In the genomic region with DNA sequence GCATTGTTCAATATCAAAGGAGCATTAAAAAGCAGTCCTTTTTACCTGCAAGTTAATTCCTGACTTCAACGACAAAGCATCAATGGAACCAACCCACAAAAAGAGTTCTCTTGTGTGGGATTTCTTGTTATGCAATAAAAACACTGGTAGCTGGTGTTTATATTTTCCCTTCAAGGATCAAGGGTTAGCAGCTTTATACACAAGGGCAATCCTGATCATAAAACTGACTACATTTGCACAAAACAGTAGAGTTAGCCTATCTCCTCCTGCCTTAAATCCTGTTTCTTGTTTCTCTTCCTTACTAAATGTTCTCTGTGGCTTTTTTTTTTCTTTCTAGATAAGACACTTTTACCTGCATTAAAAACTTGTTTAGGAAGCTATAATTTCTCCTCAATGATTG, we compare ENCODE assay signal across 29 cellular contexts.
"Had no signal": no experiment of that assay in that cellular context is flagged by ENCODE, and none has a peak within 500 bp of the region (broad histone marks: within the 10 kb centered on the region; RNA-seq: fewer than 3 reads in every experiment).

No MANE protein-coding gene starts in this region.

- H3K36me3 Mint-ChIP-seq: stimulated activated effector memory CD8-positive, alpha-beta T cell treated with anti-CD3 and anti-CD28 coated beads, Interleukin-12 subunit alpha, Interleukin-12 subunit beta, amount 100 ng/mL, for 72 hours; stimulated activated memory B cell treated with anti-CD40 and anti-IgM and Interleukin-4, amounts not matched to agents 10 μg/mL and 1 μg/mL and 100 μg/mL, for 72 hours; stimulated activated naive B cell treated with anti-CD40 and anti-IgM and Interleukin-4, amounts not matched to agents 10 μg/mL and 1 μg/mL and 100 μg/mL, for 72 hours; type B pancreatic cell had no signal

- H3K4me1 Mint-ChIP-seq: stimulated activated effector memory CD8-positive, alpha-beta T cell treated with anti-CD3 and anti-CD28 coated beads, Interleukin-12 subunit alpha, Interleukin-12 subunit beta, amount 100 ng/mL, for 72 hours; stimulated activated memory B cell treated with anti-CD40 and anti-IgM and Interleukin-4, amounts not matched to agents 10 μg/mL and 1 μg/mL and 100 μg/mL, for 72 hours; stimulated activated naive B cell treated with anti-CD40 and anti-IgM and Interleukin-4, amounts not matched to agents 10 μg/mL and 1 μg/mL and 100 μg/mL, for 72 hours; stimulated activated naive CD8-positive, alpha-beta T cell treated with anti-CD3 and anti-CD28 coated beads, Interleukin-15, amount 100 ng/mL, for 72 hours had no signal

- H3K27me3 ChIP-seq: stomach, suprapubic skin, testis, thyroid gland, tibial artery, tibial nerve, transverse colon, upper lobe of left lung, upper lobe of right lung, uterus, vagina had no signal

- H3K4me3 ChIP-seq: stomach, suprapubic skin, testis, thoracic aorta, thyroid gland, tibial artery, tibial nerve, transverse colon, upper lobe of left lung, upper lobe of right lung, uterus, vagina had no signal

- H3K9me3 ChIP-seq: suprapubic skin, testis, thoracic aorta, thyroid gland, tibial artery, transverse colon, upper lobe of right lung, uterus, vagina had no signal

- FAIRE-seq: urothelium cell line had no signal

- H3K4me1 ChIP-seq: stomach, suprapubic skin, testis, tibial artery, tibial nerve, upper lobe of left lung, upper lobe of right lung, uterus, vagina had no signal

- DNase-seq: stimulated activated CD4-positive, alpha-beta T cell treated with anti-CD3 and anti-CD28 coated beads, Interleukin-2, amount 100 ng/mL, for 48 hours; stimulated activated CD4-positive, alpha-beta T cell treated with anti-CD3 and anti-CD28 coated beads, Interleukin-4, amount 100 ng/mL, for 1 hour; stimulated activated CD4-positive, alpha-beta T cell treated with anti-CD3 and anti-CD28 coated beads, Interleukin-4, amount 100 ng/mL, for 24 hours; stimulated activated CD4-positive, alpha-beta T cell treated with anti-CD3 and anti-CD28 coated beads, Interleukin-4, amount 100 ng/mL, for 4 hours; stimulated activated CD8-positive, alpha-beta memory T cell treated with anti-CD3 and anti-CD28 coated beads, Interleukin-4, amount 100 ng/mL, for 48 hours; stimulated activated naive B cell treated with anti-CD40 and anti-IgM and Interleukin-4, amounts not matched to agents 10 μg/mL and 1 μg/mL and 100 μg/mL, for 72 hours; stimulated activated naive CD4-positive, alpha-beta T cell; stimulated activated naive CD4-positive, alpha-beta T cell treated with Interleukin-2 at 50 U/mL for 16 hours; stimulated activated naive CD8-positive, alpha-beta T cell treated with anti-CD3 and anti-CD28 coated beads, Interleukin-15, amount 100 ng/mL, for 72 hours; stimulated activated naive CD8-positive, alpha-beta T cell treated with anti-CD3 and anti-CD28 coated beads, Interleukin-15, Interleukin-2, amounts not matched to agents 100 U/mL and 50 U/mL, for 24 hours; stomach; substantia nigra; testis; thyroid gland; tibial artery; transverse colon; trophoblast cell; upper lobe of left lung; upper lobe of right lung; uterus had no signal

- H3K36me3 ChIP-seq: stomach, suprapubic skin, thoracic aorta, thyroid gland, tibial artery, tibial nerve, transverse colon, upper lobe of left lung, upper lobe of right lung, uterus, vagina had no signal

- H3K27ac Mint-ChIP-seq: stimulated activated effector memory CD8-positive, alpha-beta T cell treated with anti-CD3 and anti-CD28 coated beads, Interleukin-12 subunit alpha, Interleukin-12 subunit beta, amount 100 ng/mL, for 72 hours; stimulated activated memory B cell treated with anti-CD40 and anti-IgM and Interleukin-4, amounts not matched to agents 10 μg/mL and 1 μg/mL and 100 μg/mL, for 72 hours; stimulated activated naive B cell treated with anti-CD40 and anti-IgM and Interleukin-4, amounts not matched to agents 10 μg/mL and 1 μg/mL and 100 μg/mL, for 72 hours; stimulated activated naive CD8-positive, alpha-beta T cell treated with anti-CD3 and anti-CD28 coated beads, Interleukin-15, amount 100 ng/mL, for 72 hours; stimulated activated naive CD8-positive, alpha-beta T cell treated with anti-CD3 and anti-CD28 coated beads, Interleukin-15, Interleukin-2, amounts not matched to agents 100 ng/mL and 50 ng/mL, for 24 hours; type B pancreatic cell had no signal

- H3K27ac ChIP-seq: stomach, suprapubic skin, testis, thoracic aorta, thyroid gland, tibial artery, tibial nerve, transverse colon, upper lobe of left lung, upper lobe of right lung, uterus, vagina had no signal

- ATAC-seq: stimulated activated effector memory CD8-positive, alpha-beta T cell treated with anti-CD3 and anti-CD28 coated beads, Interleukin-12 subunit alpha, Interleukin-12 subunit beta, amount 100 ng/mL, for 72 hours; stimulated activated memory B cell treated with anti-CD40 and anti-IgM and Interleukin-4, amounts not matched to agents 10 μg/mL and 1 μg/mL and 100 μg/mL, for 72 hours; stimulated activated naive B cell treated with anti-CD40 and anti-IgM and Interleukin-4, amounts not matched to agents 10 μg/mL and 1 μg/mL and 100 μg/mL, for 72 hours; stimulated activated naive CD8-positive, alpha-beta T cell treated with anti-CD3 and anti-CD28 coated beads, Interleukin-15, amount 100 ng/mL, for 72 hours; stimulated activated naive CD8-positive, alpha-beta T cell treated with anti-CD3 and anti-CD28 coated beads, Interleukin-15, Interleukin-2, amounts not matched to agents 100 U/mL and 50 U/mL, for 24 hours; upper lobe of right lung had no signal

- H3K27me3 Mint-ChIP-seq: stimulated activated memory B cell treated with anti-CD40 and anti-IgM and Interleukin-4, amounts not matched to agents 10 μg/mL and 1 μg/mL and 100 μg/mL, for 72 hours; stimulated activated naive B cell treated with anti-CD40 and anti-IgM and Interleukin-4, amounts not matched to agents 10 μg/mL and 1 μg/mL and 100 μg/mL, for 72 hours; stimulated activated naive CD8-positive, alpha-beta T cell treated with anti-CD3 and anti-CD28 coated beads, Interleukin-15, amount 100 ng/mL, for 72 hours; stimulated activated naive CD8-positive, alpha-beta T cell treated with anti-CD3 and anti-CD28 coated beads, Interleukin-15, Interleukin-2, amounts not matched to agents 100 ng/mL and 50 ng/mL, for 24 hours; type B pancreatic cell had no signal

- H3K4me3 Mint-ChIP-seq: stimulated activated effector memory CD8-positive, alpha-beta T cell treated with anti-CD3 and anti-CD28 coated beads, Interleukin-12 subunit alpha, Interleukin-12 subunit beta, amount 100 ng/mL, for 72 hours; stimulated activated memory B cell treated with anti-CD40 and anti-IgM and Interleukin-4, amounts not matched to agents 10 μg/mL and 1 μg/mL and 100 μg/mL, for 72 hours; stimulated activated naive B cell treated with anti-CD40 and anti-IgM and Interleukin-4, amounts not matched to agents 10 μg/mL and 1 μg/mL and 100 μg/mL, for 72 hours; stimulated activated naive CD8-positive, alpha-beta T cell treated with anti-CD3 and anti-CD28 coated beads, Interleukin-15, amount 100 ng/mL, for 72 hours; stimulated activated naive CD8-positive, alpha-beta T cell treated with anti-CD3 and anti-CD28 coated beads, Interleukin-15, Interleukin-2, amounts not matched to agents 100 ng/mL and 50 ng/mL, for 24 hours; type B pancreatic cell had no signal

- H3K9me3 Mint-ChIP-seq: stimulated activated memory B cell treated with anti-CD40 and anti-IgM and Interleukin-4, amounts not matched to agents 10 μg/mL and 1 μg/mL and 100 μg/mL, for 72 hours; stimulated activated naive B cell treated with anti-CD40 and anti-IgM and Interleukin-4, amounts not matched to agents 10 μg/mL and 1 μg/mL and 100 μg/mL, for 72 hours; stimulated activated naive CD8-positive, alpha-beta T cell treated with anti-CD3 and anti-CD28 coated beads, Interleukin-15, amount 100 ng/mL, for 72 hours; stimulated activated naive CD8-positive, alpha-beta T cell treated with anti-CD3 and anti-CD28 coated beads, Interleukin-15, Interleukin-2, amounts not matched to agents 100 ng/mL and 50 ng/mL, for 24 hours; type B pancreatic cell had no signal
